Comparison of ENCODE assay signal across 8 cellular contexts in genomic region chr14:100586520-100587247, GRCh38. TPM values are rescaled to one million over a fixed set of nuclear protein-coding genes. Genes with fewer than 3 reads are reported as not detected.
DNase-seq lines count a peak whose midpoint lies in the region; ATAC-seq, FAIRE-seq and TF ChIP-seq lines count a peak whose summit lies in the region.

No MANE protein-coding gene starts in this region.

- POLR2A ChIA-PET in CD4-positive, alpha-beta memory T cell (lab: Charles Lee; ENCODE audit: partially characterized antibody) = interaction anchor here (1.4 kb wide), 1 partner anchor 41 kb away, joined by 3 read pairs; no protein-coding TSS in a partner anchor
- POLR2A ChIA-PET in activated CD4-positive, alpha-beta memory T cell treated with anti-CD3 and anti-CD28 coated beads, Interleukin-2, amount 10 ng/mL, durations not matched to agents 7 days and 5 days (lab: Charles Lee) = no interaction called here

- in situ Hi-C loops in KBM-7 (cut with MboI; ENCODE audit: low pct_unique_long_range_greater_than_20kb, low sequenced_read_pairs) = no loop called here

- TF ChIP-seq POLR2A in ovary (IDR thresholded peaks at IDR 0.05) = peak; percentile 9

- peaks cover 0 to 1% (median 0%) of the 10 kb centered on the region in 8 donors for H3K9me3 Mint-ChIP-seq in CD4-positive, alpha-beta memory T cell
- H3K9me3 Mint-ChIP-seq in activated CD4-positive, alpha-beta memory T cell treated with anti-CD3 and anti-CD28 coated beads, Interleukin-2, amount 10 ng/mL, durations not matched to agents 7 days and 5 days = no peaks in the 10 kb centered on the region

- no peaks in the 10 kb centered on the region for H3K36me3 Mint-ChIP-seq in CD4-positive, alpha-beta memory T cell
- H3K36me3 Mint-ChIP-seq in activated CD4-positive, alpha-beta memory T cell treated with anti-CD3 and anti-CD28 coated beads, Interleukin-2, amount 10 ng/mL, durations not matched to agents 7 days and 5 days (ENCODE audit: low read depth) = no peaks in the 10 kb centered on the region

- peaks cover 10 to 16% of the 10 kb centered on the region in 2 donors for H3K27me3 Mint-ChIP-seq in CD4-positive, alpha-beta memory T cell
- H3K27me3 Mint-ChIP-seq in activated CD4-positive, alpha-beta memory T cell treated with anti-CD3 and anti-CD28 coated beads, Interleukin-2, amount 10 ng/mL, durations not matched to agents 7 days and 5 days = peaks cover 19% of the 10 kb centered on the region

- H3K4me3 ChIP-seq in CD4-positive, alpha-beta memory T cell (ENCODE audit: low read length in 2 of 2) = peak overlapping the region in 1 of 2 donors; percentile 15
- H3K4me3 ChIP-seq in fibroblast of pulmonary artery (replicated peaks; ENCODE audit: low read depth, low read length) = peak overlapping the region; percentile 41
- peak overlapping the region; percentile 34 for H3K4me3 ChIP-seq in ovary

- no peaks in the 10 kb centered on the region for H3K9me3 ChIP-seq in CD4-positive, alpha-beta memory T cell (ENCODE audit: control insufficient read depth in 1 of 2, low read length in 2 of 2)
- no peaks in the 10 kb centered on the region for H3K9me3 ChIP-seq in ovary

- intact Hi-C loops in CD4-positive, alpha-beta memory T cell (cut with micrococcal nuclease) = no loop called here
- intact Hi-C loops in ovary (cut with DNase I) = no loop called here

- H3K27me3 ChIP-seq in CD4-positive, alpha-beta memory T cell (ENCODE audit: insufficient read depth, low read length) = peaks cover 6% of the 10 kb centered on the region
- H3K27me3 ChIP-seq in ovary = no peaks in the 10 kb centered on the region

- 0 to 2% (median 1%) methylated on average over 39 to 77 of the region's 79 CpGs for WGBS in ovary, 3 donors

- CTCF ChIA-PET in CD4-positive, alpha-beta memory T cell (lab: Charles Lee; ENCODE audit: partially characterized antibody) = no interaction called here
- CTCF ChIA-PET in activated CD4-positive, alpha-beta memory T cell treated with anti-CD3 and anti-CD28 coated beads, Interleukin-2, amount 10 ng/mL, durations not matched to agents 7 days and 5 days (lab: Charles Lee) = no interaction called here

- no peaks in the 10 kb centered on the region for H3K36me3 ChIP-seq in CD4-positive, alpha-beta memory T cell (ENCODE audit: insufficient read depth, low read length)
- no peaks in the 10 kb centered on the region for H3K36me3 ChIP-seq in ovary

- H3K4me1 Mint-ChIP-seq in CD4-positive, alpha-beta memory T cell = peaks cover 0 to 9% (median 3%) of the 10 kb centered on the region in 4 donors
- peaks cover 8% of the 10 kb centered on the region for H3K4me1 Mint-ChIP-seq in activated CD4-positive, alpha-beta memory T cell treated with anti-CD3 and anti-CD28 coated beads, Interleukin-2, amount 10 ng/mL, durations not matched to agents 7 days and 5 days

- H3K27ac Mint-ChIP-seq in CD4-positive, alpha-beta memory T cell = peak overlapping the region in 1 of 7 donors; percentile 57
- no peak overlapping the region for H3K27ac Mint-ChIP-seq in activated CD4-positive, alpha-beta memory T cell treated with anti-CD3 and anti-CD28 coated beads, Interleukin-2, amount 10 ng/mL, durations not matched to agents 7 days and 5 days

- no peak for ATAC-seq in HG02798 (IDR thresholded peaks at IDR 0.05; ENCODE audit: poor library complexity, unreplicated experiment)

- peak; percentile 9 for FAIRE-seq in HTR-8/SVneo (lab: Jason Lieb, UNC)

- peaks cover 13% of the 10 kb centered on the region for H3K4me1 ChIP-seq in CD4-positive, alpha-beta memory T cell (ENCODE audit: insufficient read depth, low read length)
- peaks cover 5% of the 10 kb centered on the region for H3K4me1 ChIP-seq in ovary (ENCODE audit: insufficient read depth)

- TF ChIP-seq CTCF in fibroblast of pulmonary artery (IDR thresholded peaks at IDR 0.05; ENCODE audit: low read length, missing control alignments) (no peak), ovary (IDR thresholded peaks at IDR 0.05) (no peak)

- H3K4me3 Mint-ChIP-seq in CD4-positive, alpha-beta memory T cell = peak overlapping the region; percentile 46 to 69 (median 60)
- H3K4me3 Mint-ChIP-seq in activated CD4-positive, alpha-beta memory T cell treated with anti-CD3 and anti-CD28 coated beads, Interleukin-2, amount 10 ng/mL, durations not matched to agents 7 days and 5 days = peak overlapping the region; percentile 60

- H3K27ac ChIP-seq in CD4-positive, alpha-beta memory T cell (ENCODE audit: low read depth, low read length) = no peak overlapping the region
- no peak overlapping the region for H3K27ac ChIP-seq in ovary

- no peak for TF ChIP-seq EP300 in ovary (IDR thresholded peaks at IDR 0.05)

- no peak for DNase-seq in CD4-positive, alpha-beta memory T cell
- DNase-seq in HTR-8/SVneo (ENCODE audit: insufficient read length, low spot score) (peak; percentile 54), fibroblast of pulmonary artery (ENCODE audit: low read depth) (no peak), ovary (peak in 3 of 5 donors; percentile 9 to 36 (median 14)), NCI-H1092 treated with DMSO at 0.1 percent for 48 hours (lab: John Stamatoyannopoulos, UW) (no peak), KBM-7 (no peak)
- DNase-seq in activated CD4-positive, alpha-beta memory T cell treated with anti-CD3 and anti-CD28 coated beads, Interleukin-2, amount 10 ng/mL, durations not matched to agents 7 days and 5 days = peak; percentile 47

RNA-seq across cellular contexts. Expression of gene BEGAIN, which starts 0.5 kb away (rescaled TPM):
- 1 to 10 TPM in 1 of 2 experiments, under 1 TPM in 1; 0.84 to 1.6 TPM for total RNA-seq in CD4-positive, alpha-beta memory T cell
- 1 to 10 TPM in 1 of 2 donors, under 1 TPM in 1; 0.09 to 1.8 TPM for polyA plus RNA-seq in CD4-positive, alpha-beta memory T cell
- 1 to 10 TPM; 2.7 to 3.1 TPM for total RNA-seq in activated CD4-positive, alpha-beta memory T cell treated with anti-CD3 and anti-CD28 coated beads, Interleukin-2, amount 10 ng/mL, durations not matched to agents 7 days and 5 days
- total RNA-seq in ovary = 10 to 100 TPM in 1 of 7 donors, 1 to 10 TPM in 6; 1.8 to 11.0 (median 5.2) TPM
- 1 to 10 TPM in 1 of 2 donors, under 1 TPM in 1; 0.35 to 1.9 TPM for polyA plus RNA-seq in ovary

Comparison
In these comparisons a context has a peak if more than half of its experiments do, and no peak if none do; other contexts are left out.
1. DNase-seq: peak in HTR-8/SVneo (single experiment), activated CD4-positive, alpha-beta memory T cell treated with anti-CD3 and anti-CD28 coated beads, Interleukin-2, amount 10 ng/mL, durations not matched to agents 7 days and 5 days (single experiment) and ovary (3 of 5); none in CD4-positive, alpha-beta memory T cell (0 of 5), fibroblast of pulmonary artery (single experiment), NCI-H1092 treated with DMSO at 0.1 percent for 48 hours (single experiment) and KBM-7 (single experiment).